8 cellular contexts compared by ENCODE assay signal in the genomic region with DNA sequence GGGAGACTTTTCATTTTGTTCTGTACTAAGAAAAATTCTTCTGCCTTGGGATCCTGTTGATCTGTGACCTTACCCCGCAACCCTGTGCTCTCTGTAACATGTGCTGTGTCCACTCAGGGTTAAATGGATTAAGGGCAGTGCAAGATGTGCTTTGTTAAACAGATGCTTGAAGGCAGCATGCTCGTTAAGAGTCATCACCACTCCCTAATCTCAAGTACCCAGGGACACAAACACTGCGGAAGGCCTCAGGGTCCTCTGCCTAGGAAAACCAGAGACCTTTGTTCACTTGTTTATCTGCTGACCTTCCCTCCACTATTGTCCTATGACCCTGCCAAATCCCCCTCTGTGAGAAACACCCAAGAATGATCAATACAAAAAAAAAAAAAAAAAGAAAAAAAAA. TPM values are rescaled to one million over a fixed set of nuclear protein-coding genes. Genes with fewer than 3 reads are reported as not detected.
A peak's percentile ranks its signal among the peaks of the same experiment; 100 is the strongest.
DNase-seq lines count a peak whose midpoint lies in the region; FAIRE-seq and TF ChIP-seq lines count a peak whose summit lies in the region.
"Not testable (repeated sequence)": the region's sequence is repeated elsewhere in the genome, so short reads cannot be mapped to it uniquely, and the experiment has no call there.

No MANE protein-coding gene starts in this region.

- DNase-seq in Caco-2; SK-N-SH; astrocyte (ENCODE audit: low read depth); epithelial cell of prostate (ENCODE audit: low read depth, low spot score); hepatocyte (ENCODE audit: low spot score); neural progenitor cell (ENCODE audit: low spot score); vagina (ENCODE audit: extremely low spot score in 2 of 2): not testable (repeated sequence)

- H3K79me2 ChIP-seq in SK-N-SH (ENCODE audit: insufficient read depth) (peaks cover 52% of the 10 kb centered on the region), astrocyte (ENCODE audit: insufficient read depth, low read length) (peaks cover 46% of the 10 kb centered on the region), hepatocyte (peaks cover 66% of the 10 kb centered on the region), neural progenitor cell (ENCODE audit: low read depth) (peaks cover 66% of the 10 kb centered on the region)

- CTCF ChIA-PET in Caco-2 (lab: Charles Lee); SK-N-SH (lab: Yijun Ruan, JAX): not testable (repeated sequence)

- H3K4me1 Mint-ChIP-seq in Caco-2 (ENCODE audit: low read depth, unreplicated experiment) (peaks cover 20% of the 10 kb centered on the region), astrocyte (ENCODE audit: low read depth, unreplicated experiment) (peaks cover 26% of the 10 kb centered on the region), neural progenitor cell (peaks cover 29% of the 10 kb centered on the region)
- H3K4me1 Mint-ChIP-seq in stimulated activated naive CD8-positive, alpha-beta T cell treated with anti-CD3 and anti-CD28 coated beads, Interleukin-15, Interleukin-2, amounts not matched to agents 100 ng/mL and 50 ng/mL, for 24 hours (ENCODE audit: low read depth) = peaks cover 62% of the 10 kb centered on the region

- H3K36me3 ChIP-seq in Caco-2 (ENCODE audit: control insufficient read depth, insufficient read depth, low read length); SK-N-SH (replicated peaks in 1 of 2; ENCODE audit: control insufficient read depth in 1 of 2, insufficient read depth in 2 of 2, low read length in 1 of 2); astrocyte (ENCODE audit: insufficient read depth, low read length); hepatocyte (replicated peaks; ENCODE audit: insufficient read depth, low read depth); neural progenitor cell; vagina: not testable (repeated sequence)

- not testable (repeated sequence) for TF ChIP-seq POLR2A in vagina (IDR thresholded peaks at IDR 0.05)

- not testable (repeated sequence) for H3K9me2 ChIP-seq in SK-N-SH; hepatocyte (replicated peaks; ENCODE audit: insufficient read depth)

- H3F3A ChIP-seq in SK-N-SH (replicated peaks; ENCODE audit: insufficient read depth) = peaks cover 31% of the 10 kb centered on the region
- H3F3A ChIP-seq in neural progenitor cell (ENCODE audit: low read depth) = peaks cover 29% of the 10 kb centered on the region

- 100% methylated on average over 1 of the region's 3 CpGs for WGBS in SK-N-SH (ENCODE audit: low lambda C conversion rate)
- 50% methylated on average over 1 of the region's 3 CpGs for WGBS in hepatocyte (ENCODE audit: low lambda C conversion rate, missing lambda C conversion rate)

- intact Hi-C loops in Caco-2 (cut with micrococcal nuclease; ENCODE audit: unreplicated experiment); vagina (cut with DNase I): not testable (repeated sequence)

- H3K27ac Mint-ChIP-seq in Caco-2 (ENCODE audit: unreplicated experiment) = peak overlapping the region; percentile 89
- not testable (repeated sequence) for H3K27ac Mint-ChIP-seq in astrocyte (ENCODE audit: unreplicated experiment)
- H3K27ac Mint-ChIP-seq in neural progenitor cell = peak overlapping the region; percentile 57
- peak overlapping the region; percentile 91 for H3K27ac Mint-ChIP-seq in stimulated activated naive CD8-positive, alpha-beta T cell treated with anti-CD3 and anti-CD28 coated beads, Interleukin-15, Interleukin-2, amounts not matched to agents 100 ng/mL and 50 ng/mL, for 24 hours

- not testable (repeated sequence) for TF ChIP-seq EP300 in SK-N-SH (IDR thresholded peaks at IDR 0.05; ENCODE audit: borderline replicate concordance in 1 of 2, low read depth in 1 of 2, low read length in 1 of 2)

- H3K9me3 Mint-ChIP-seq in Caco-2 (ENCODE audit: unreplicated experiment); astrocyte (ENCODE audit: unreplicated experiment); stimulated activated naive CD8-positive, alpha-beta T cell treated with anti-CD3 and anti-CD28 coated beads, Interleukin-15, Interleukin-2, amounts not matched to agents 100 ng/mL and 50 ng/mL, for 24 hours: not testable (repeated sequence)
- H3K9me3 Mint-ChIP-seq in neural progenitor cell = peaks cover 11% of the 10 kb centered on the region

- H3K4me1 ChIP-seq in Caco-2 (peaks cover 13% of the 10 kb centered on the region; the same call in 1 of the 2 replicates), SK-N-SH (ENCODE audit: control insufficient read depth in 1 of 2, insufficient read depth in 2 of 2, low read depth in 1 of 2, low read length in 1 of 2) (peaks cover 17 to 25% of the 10 kb centered on the region in 2 experiments), astrocyte (ENCODE audit: insufficient read depth, low read length) (peaks cover 26% of the 10 kb centered on the region), hepatocyte (ENCODE audit: insufficient read depth) (peaks cover 15% of the 10 kb centered on the region), neural progenitor cell (peaks cover 22% of the 10 kb centered on the region), vagina (peaks cover 37% of the 10 kb centered on the region)

- not testable (repeated sequence) for H3K27me3 ChIP-seq in Caco-2 (replicated peaks; ENCODE audit: control insufficient read depth, insufficient read depth, low read length); SK-N-SH (ENCODE audit: insufficient read depth); astrocyte (ENCODE audit: insufficient read depth, low read length); hepatocyte; neural progenitor cell; vagina

- H3K36me3 Mint-ChIP-seq in Caco-2 (ENCODE audit: insufficient read depth, unreplicated experiment) (peaks cover 69% of the 10 kb centered on the region), neural progenitor cell (peaks cover 20% of the 10 kb centered on the region)
- H3K36me3 Mint-ChIP-seq in astrocyte (ENCODE audit: low read depth, unreplicated experiment) = not testable (repeated sequence)
- peaks cover 41% of the 10 kb centered on the region for H3K36me3 Mint-ChIP-seq in stimulated activated naive CD8-positive, alpha-beta T cell treated with anti-CD3 and anti-CD28 coated beads, Interleukin-15, Interleukin-2, amounts not matched to agents 100 ng/mL and 50 ng/mL, for 24 hours (ENCODE audit: low read depth)

- H3K4me3 ChIP-seq in Caco-2 (ENCODE audit: low read depth, low read length); SK-N-SH (ENCODE audit: low read depth in 2 of 2, low read length in 1 of 2); astrocyte (ENCODE audit: insufficient read depth, low read depth, low read length); hepatocyte; vagina: not testable (repeated sequence)
- H3K4me3 ChIP-seq in neural progenitor cell = peak overlapping the region; percentile 14

- not testable (repeated sequence) for TF ChIP-seq RAD21 in SK-N-SH (IDR thresholded peaks at IDR 0.05; ENCODE audit: low read length)

- H3K9me3 ChIP-seq in Caco-2; SK-N-SH; astrocyte (ENCODE audit: insufficient read depth, low read depth, low read length); hepatocyte (ENCODE audit: low read depth); neural progenitor cell (ENCODE audit: low read depth); vagina: not testable (repeated sequence)

- POLR2A ChIA-PET in Caco-2 (lab: Charles Lee) = interaction anchor here (0.7 kb wide), 1 partner anchor 10 kb away, joined by 10 read pairs; no protein-coding TSS in a partner anchor
- POLR2A ChIA-PET in SK-N-SH (lab: Yijun Ruan, JAX) = not testable (repeated sequence)

- not testable (repeated sequence) for H3K4me2 ChIP-seq in SK-N-SH
- peak overlapping the region; percentile 59 for H3K4me2 ChIP-seq in astrocyte (ENCODE audit: low read length)
- H3K4me2 ChIP-seq in hepatocyte = peak overlapping the region; percentile 3
- peak overlapping the region; percentile 74 for H3K4me2 ChIP-seq in neural progenitor cell

- not testable (repeated sequence) for H2AFZ ChIP-seq in SK-N-SH (ENCODE audit: low read depth); astrocyte (ENCODE audit: low read depth, low read length); hepatocyte; neural progenitor cell (replicated peaks)

- peaks cover 11% of the 10 kb centered on the region for H4K20me1 ChIP-seq in SK-N-SH (ENCODE audit: insufficient read depth)
- not testable (repeated sequence) for H4K20me1 ChIP-seq in astrocyte (ENCODE audit: insufficient read depth, low read length); hepatocyte (ENCODE audit: insufficient read depth, poor library complexity, severe bottlenecking); neural progenitor cell (ENCODE audit: low read depth)

- not testable (repeated sequence) for TF ChIP-seq CTCF in Caco-2 (IDR thresholded peaks at IDR 0.05; ENCODE audit: insufficient read depth in 1 of 2, low read depth in 1 of 2, low read length in 1 of 2, severe bottlenecking in 1 of 2, unreplicated experiment in 1 of 2); SK-N-SH (IDR thresholded peaks at IDR 0.05); astrocyte (IDR thresholded peaks at IDR 0.05; ENCODE audit: insufficient read depth, low read depth, low read length); hepatocyte (IDR thresholded peaks at IDR 0.05; ENCODE audit: poor library complexity); neural progenitor cell (IDR thresholded peaks at IDR 0.05); vagina (IDR thresholded peaks at IDR 0.05)

- BruUV-seq in Caco-2 (replicated peaks; lab: Mats Ljungman, UMichigan) = not testable (repeated sequence)

- not testable (repeated sequence) for H3K9ac ChIP-seq in SK-N-SH, neural progenitor cell
- peak overlapping the region; percentile 76 for H3K9ac ChIP-seq in astrocyte (ENCODE audit: low read length)

- not testable (repeated sequence) for H3K27me3 Mint-ChIP-seq in Caco-2 (ENCODE audit: insufficient read depth, unreplicated experiment); astrocyte (ENCODE audit: low read depth, unreplicated experiment); neural progenitor cell (ENCODE audit: insufficient read depth, low read depth); stimulated activated naive CD8-positive, alpha-beta T cell treated with anti-CD3 and anti-CD28 coated beads, Interleukin-15, Interleukin-2, amounts not matched to agents 100 ng/mL and 50 ng/mL, for 24 hours

- H3K4me3 Mint-ChIP-seq in Caco-2 (ENCODE audit: unreplicated experiment); astrocyte (ENCODE audit: unreplicated experiment); neural progenitor cell; stimulated activated naive CD8-positive, alpha-beta T cell treated with anti-CD3 and anti-CD28 coated beads, Interleukin-15, Interleukin-2, amounts not matched to agents 100 ng/mL and 50 ng/mL, for 24 hours: not testable (repeated sequence)

- peak overlapping the region; percentile 32 to 97 for H3K27ac ChIP-seq in SK-N-SH (ENCODE audit: low read depth in 2 of 2, low read length in 1 of 2)
- peak overlapping the region; percentile 96 for H3K27ac ChIP-seq in astrocyte (ENCODE audit: low read depth, low read length)
- peak overlapping the region; percentile 85 for H3K27ac ChIP-seq in epithelial cell of prostate
- H3K27ac ChIP-seq in hepatocyte = peak overlapping the region; percentile 60
- peak overlapping the region; percentile 95 for H3K27ac ChIP-seq in neural progenitor cell
- peak overlapping the region; percentile 73 for H3K27ac ChIP-seq in vagina

- not testable (repeated sequence) for FAIRE-seq in astrocyte (lab: Jason Lieb, UNC)

RNA-seq across cellular contexts. Expression of a gene that starts 13.1 kb away (rescaled TPM):
- total RNA-seq in Caco-2 (2022) = 767 and 787 TPM in 2 replicates
- 43.3 and 56.2 TPM in 2 replicates for polyA plus RNA-seq in SK-N-SH (2012; rRNA removed)
- 52.3 and 53.5 TPM in 2 replicates for polyA plus RNA-seq in SK-N-SH (2012; cell fraction: cytosol; rRNA removed)
- polyA plus RNA-seq in SK-N-SH (2012; cell fraction: nucleus; rRNA removed) = 26.2 and 44.4 TPM in 2 replicates
- total RNA-seq in astrocyte = 93.1 and 96.6 TPM in 2 replicates
- total RNA-seq in hepatocyte = 695 and 698 TPM in 2 replicates
- 100 and 178 TPM in 2 replicates for polyA plus RNA-seq in hepatocyte
- 174 and 181 TPM in 2 replicates for total RNA-seq in neural progenitor cell (ENCODE audit: low replicate concordance)
- 133 TPM for total RNA-seq in vagina

RNA-seq across cellular contexts. Expression of a gene that starts 13.4 kb away (rescaled TPM):
- total RNA-seq in Caco-2 (2022) = 49.3 and 51.0 TPM in 2 replicates
- polyA plus RNA-seq in SK-N-SH (2012; rRNA removed) = 4.7 and 6.7 TPM in 2 replicates
- polyA plus RNA-seq in SK-N-SH (2012; cell fraction: cytosol; rRNA removed) = 6.7 and 7.6 TPM in 2 replicates
- 6.7 and 12.7 TPM in 2 replicates for polyA plus RNA-seq in SK-N-SH (2012; cell fraction: nucleus; rRNA removed)
- total RNA-seq in astrocyte = 23.2 TPM in 2 replicates
- total RNA-seq in hepatocyte = 43.3 and 44.5 TPM in 2 replicates
- 21.5 and 22.9 TPM in 2 replicates for polyA plus RNA-seq in hepatocyte
- 26.1 and 40.8 TPM in 2 replicates for total RNA-seq in neural progenitor cell (ENCODE audit: low replicate concordance)
- 27.5 TPM for total RNA-seq in vagina
